ENCODE assay signal across 9 cellular contexts in the genomic region with DNA sequence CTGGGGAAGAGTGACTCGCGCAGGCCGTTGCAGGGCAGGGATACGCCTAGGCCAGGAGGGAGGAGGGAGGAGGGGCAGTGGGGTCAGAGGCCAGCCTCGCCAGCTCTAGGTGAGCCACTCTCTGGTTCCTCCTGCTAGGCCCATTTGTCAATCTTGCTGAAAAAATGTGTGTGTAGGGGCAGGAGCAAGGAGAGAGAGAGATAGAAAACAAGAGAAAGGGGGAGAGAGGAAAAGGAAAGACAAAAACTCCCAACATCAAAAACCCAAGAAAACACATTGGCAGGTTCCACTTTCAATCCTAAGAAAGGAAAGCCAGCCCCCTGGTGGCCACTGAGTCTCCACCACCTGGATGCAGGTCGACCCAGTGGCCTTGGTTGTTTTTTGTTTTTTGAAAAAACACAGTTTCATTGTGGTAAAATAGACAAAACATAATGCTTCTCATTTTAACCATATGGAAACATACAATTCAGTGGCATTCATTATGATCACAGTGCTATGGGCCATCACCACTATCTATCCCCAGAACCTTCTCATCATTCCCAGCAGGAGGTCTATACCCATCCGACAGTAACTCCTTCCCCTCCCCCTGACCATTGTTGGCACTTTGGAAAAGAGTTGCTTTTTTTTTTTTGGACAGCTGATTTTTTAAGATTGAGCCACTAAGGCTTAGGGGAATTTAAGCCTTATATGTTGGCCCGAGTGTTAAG. TPM values are rescaled to one million over a fixed set of nuclear protein-coding genes. Genes with fewer than 3 reads are reported as not detected.
DNase-seq lines count a peak whose midpoint lies in the region; ATAC-seq and TF ChIP-seq lines count a peak whose summit lies in the region.
"Had no signal": no experiment of that assay in that cellular context is flagged by ENCODE, and none has a peak within 500 bp of the region (broad histone marks: within the 10 kb centered on the region; RNA-seq: fewer than 3 reads in every experiment).

No MANE protein-coding gene starts in this region.

- H3K4me1 Mint-ChIP-seq in activated CD8-positive, alpha-beta T cell treated with anti-CD3 and anti-CD28 coated beads, Interleukin-2, amount 10 ng/mL, durations not matched to agents 7 days and 5 days (ENCODE audit: low read depth) = peaks cover 4% of the 10 kb centered on the region

- no peak overlapping the region for H2BK15ac ChIP-seq in IMR-90 (ENCODE audit: low read depth, low read length)

- no peak overlapping the region for H3K14ac ChIP-seq in IMR-90 (replicated peaks; ENCODE audit: low read depth, low read length)

- H3K79me1 ChIP-seq in IMR-90 (ENCODE audit: low read depth in 1 of 2, low read length in 2 of 2) = peaks cover 0 to 4% of the 10 kb centered on the region in 2 experiments; a peak in 1 of 4 replicates

- no peak overlapping the region for H3K23ac ChIP-seq in IMR-90 (ENCODE audit: low read depth, low read length)

- no peaks in the 10 kb centered on the region for H3K9me3 Mint-ChIP-seq in activated CD8-positive, alpha-beta T cell treated with anti-CD3 and anti-CD28 coated beads, Interleukin-2, amount 10 ng/mL, durations not matched to agents 7 days and 5 days (ENCODE audit: insufficient read depth)
- H3K9me3 Mint-ChIP-seq: activated B cell treated with CpG ODN at 0.5 μM for 24 hours had no signal

- WGBS in IMR-90 (ENCODE audit: extremely low coverage in 2 of 2, insufficient read length in 1 of 2), 2 experiments = 60% methylated on average over 2 of the region's 8 CpGs; no CpG with 5 or more reads in 1 of the 2 experiments

- TF ChIP-seq CTCF in IMR-90 (conservative IDR thresholded peaks at IDR 0.05; ENCODE audit: low read depth, low read length) = peak; percentile 64

- no TSS peak for BruUV-seq in IMR-90 (replicated peaks; lab: Mats Ljungman, UMichigan)

- no peak overlapping the region for H2AFZ ChIP-seq in IMR-90 (replicated peaks; ENCODE audit: low read length, poor library complexity)

- H4K8ac ChIP-seq in IMR-90 (ENCODE audit: low read depth in 2 of 2, low read length in 2 of 2) = no peak overlapping the region

- H3K27me3 ChIP-seq in IMR-90 (ENCODE audit: control insufficient read depth, insufficient read depth, low read length) = no peaks in the 10 kb centered on the region

- no peak overlapping the region for H3K9ac ChIP-seq in IMR-90 (ENCODE audit: low read depth, low read length)

- peaks cover 5% of the 10 kb centered on the region for H3K4me1 ChIP-seq in IMR-90 (ENCODE audit: control insufficient read depth, insufficient read depth, low read length)

- H3K4me2 ChIP-seq in IMR-90 (ENCODE audit: low read depth, low read length) = no peak overlapping the region

- ATAC-seq in IMR-90 (ENCODE audit: low read depth) (no peak), left colon (peak; percentile 35)
- no peak for ATAC-seq in activated CD8-positive, alpha-beta T cell treated with anti-CD3 and anti-CD28 coated beads, Interleukin-2, amount 10 ng/mL, durations not matched to agents 7 days and 5 days

- TF ChIP-seq RAD21 in IMR-90 (IDR thresholded peaks at IDR 0.05; ENCODE audit: low read length) = peak; percentile 53

- CTCF ChIA-PET in IMR-90 (lab: Yijun Ruan, JAX) = interaction anchor here (0.9 to 2.4 kb wide), 2 partner anchors 14 kb away, joined by 3 to 6 read pairs; no protein-coding TSS in a partner anchor
- CTCF ChIA-PET in activated CD8-positive, alpha-beta T cell treated with anti-CD3 and anti-CD28 coated beads, Interleukin-2, amount 10 ng/mL, durations not matched to agents 7 days and 5 days (lab: Charles Lee) = interaction anchor here (1.1 to 6.9 kb wide), 6 partner anchors 14 to 434 kb away, joined by 3 to 29 read pairs (median 6); partner anchors contain the start of gene MYO7A

- H3K27me3 Mint-ChIP-seq in activated CD8-positive, alpha-beta T cell treated with anti-CD3 and anti-CD28 coated beads, Interleukin-2, amount 10 ng/mL, durations not matched to agents 7 days and 5 days (ENCODE audit: low read depth) = no peaks in the 10 kb centered on the region
- H3K27me3 Mint-ChIP-seq: activated B cell treated with CpG ODN at 0.5 μM for 24 hours had no signal

- POLR2A ChIA-PET in IMR-90 (lab: Charles Lee; ENCODE audit: unreplicated experiment) = no interaction called here
- POLR2A ChIA-PET in activated CD8-positive, alpha-beta T cell treated with anti-CD3 and anti-CD28 coated beads, Interleukin-2, amount 10 ng/mL, durations not matched to agents 7 days and 5 days (lab: Charles Lee) = no interaction called here

- no peak overlapping the region for H2AK9ac ChIP-seq in IMR-90 (replicated peaks; ENCODE audit: low read depth, low read length, poor library complexity)

- no peak overlapping the region for H3K4me3 ChIP-seq in IMR-90 (ENCODE audit: insufficient read depth, low read depth, low read length)

- DNase-seq in NCI-H2196 (lab: John Stamatoyannopoulos, UW; ENCODE audit: unreplicated experiment) (peak; percentile 49), NCI-H2196 treated with DMSO at 0.1 percent for 48 hours (lab: John Stamatoyannopoulos, UW; ENCODE audit: unreplicated experiment) (no peak), IMR-90 (peak; percentile 38), left colon (peak in 1 of 2 donors; percentile 68), activated gamma-delta T cell (lab: John Stamatoyannopoulos, UW) (no peak), NCI-H2029 (lab: John Stamatoyannopoulos, UW) (no peak)
- peak; percentile 54 for DNase-seq in activated CD8-positive, alpha-beta T cell treated with anti-CD3 and anti-CD28 coated beads, Interleukin-2, amount 10 ng/mL, durations not matched to agents 7 days and 5 days
- DNase-seq in activated CD4-positive, CD25-positive, alpha-beta regulatory T cell (lab: John Stamatoyannopoulos, UW) = no peak
- DNase-seq: activated B cell treated with CpG ODN at 0.5 μM for 24 hours had no signal

- no peak overlapping the region for H3K4ac ChIP-seq in IMR-90 (ENCODE audit: low read depth, low read length)

- H3K36me3 ChIP-seq in IMR-90 (ENCODE audit: control insufficient read depth, insufficient read depth, low read length) = peaks cover 11% of the 10 kb centered on the region; the same call in 1 of the 2 replicates

- H3K36me3 Mint-ChIP-seq in activated CD8-positive, alpha-beta T cell treated with anti-CD3 and anti-CD28 coated beads, Interleukin-2, amount 10 ng/mL, durations not matched to agents 7 days and 5 days (ENCODE audit: low read depth) = no peaks in the 10 kb centered on the region

- H3K18ac ChIP-seq in IMR-90 (ENCODE audit: low read depth, low read length) = no peak overlapping the region

- dilution Hi-C loops in IMR-90 (cut with HindIII; ENCODE audit: low sequenced_read_pairs, unreplicated experiment) = no loop called here

- intact Hi-C loops in IMR-90 (cut with micrococcal nuclease) = loop anchor here (1.0 kb wide), 1 partner anchor 66 kb away; no protein-coding TSS in a partner anchor
- intact Hi-C loops in left colon (cut with DNase I, micrococcal nuclease) = no loop called here

- H2AK5ac ChIP-seq in IMR-90 (ENCODE audit: low read depth, low read length) = no peak overlapping the region

- no peak overlapping the region for H2BK120ac ChIP-seq in IMR-90 (ENCODE audit: low read depth, low read length)

- in situ Hi-C loops in IMR-90 (cut with MboI; ENCODE audit: low sequenced_read_pairs) = no loop called here

- H2BK5ac ChIP-seq in IMR-90 (ENCODE audit: low read depth, low read length, poor library complexity, severe bottlenecking) = no peak overlapping the region

- H4K5ac ChIP-seq in IMR-90 (ENCODE audit: low read depth, low read length) = no peak overlapping the region

- no peak overlapping the region for H4K91ac ChIP-seq in IMR-90 (ENCODE audit: insufficient read depth, low read depth, low read length)

- no peak overlapping the region for H2BK20ac ChIP-seq in IMR-90 (ENCODE audit: low read depth, low read length)

- H3K4me3 Mint-ChIP-seq in activated CD8-positive, alpha-beta T cell treated with anti-CD3 and anti-CD28 coated beads, Interleukin-2, amount 10 ng/mL, durations not matched to agents 7 days and 5 days = no peak overlapping the region
- H3K4me3 Mint-ChIP-seq: activated B cell treated with CpG ODN at 0.5 μM for 24 hours had no signal

- H3K9me1 ChIP-seq in IMR-90 (ENCODE audit: insufficient read depth, low read length) = peaks cover 3% of the 10 kb centered on the region; the same call in 1 of the 2 replicates

- H3K27ac Mint-ChIP-seq in activated CD8-positive, alpha-beta T cell treated with anti-CD3 and anti-CD28 coated beads, Interleukin-2, amount 10 ng/mL, durations not matched to agents 7 days and 5 days = no peak overlapping the region
- H3K27ac Mint-ChIP-seq: activated B cell treated with CpG ODN at 0.5 μM for 24 hours had no signal

- H3K9me3 ChIP-seq in IMR-90 (ENCODE audit: control insufficient read depth, insufficient read depth, low read length) = no peaks in the 10 kb centered on the region

- no peak overlapping the region for H3K56ac ChIP-seq in IMR-90 (ENCODE audit: extremely low read depth, insufficient read depth, low read length)

- no peak overlapping the region for H3K27ac ChIP-seq in IMR-90 (ENCODE audit: insufficient read depth, low read length)

- TF ChIP-seq POLR2A in IMR-90 (IDR thresholded peaks at IDR 0.05; ENCODE audit: low read depth, low read length) = no peak

- no peaks in the 10 kb centered on the region; the same call in 1 of the 2 replicates for H4K20me1 ChIP-seq in IMR-90 (ENCODE audit: insufficient read depth, low read length)

TF ChIP-seq in IMR-90, 13 proteins besides CTCF, POLR2A, EP300 and RAD21 (continues in another document):
- TF ChIP-seq RFX5 (IDR thresholded peaks at IDR 0.05; ENCODE audit: low read depth, low read length) = no peak

RNA-seq across cellular contexts. Expression of gene OMP, which starts 10.9 kb away (rescaled TPM):
- total RNA-seq in IMR-90 (2012; rRNA removed) (not detected in 2 replicates), left colon (10 to 100 TPM in 1 of 2 donors, 1 to 10 TPM in 1; 7.1 to 11.9 TPM)
- 0.27 and 0.46 TPM in 2 replicates for polyA plus RNA-seq in IMR-90 (2012; rRNA removed)
- polyA plus RNA-seq in IMR-90 (2012; cell fraction: cytosol; rRNA removed) = 0.19 TPM in 1 of 2 replicates, not detected in the other
- polyA plus RNA-seq in IMR-90 (2012; cell fraction: nucleus; rRNA removed; ENCODE audit: low replicate concordance) = 0.71 and 1.6 TPM in 2 replicates
- total RNA-seq in activated CD8-positive, alpha-beta T cell treated with anti-CD3 and anti-CD28 coated beads, Interleukin-2, amount 10 ng/mL, durations not matched to agents 7 days and 5 days = not detected
- total RNA-seq: activated B cell treated with CpG ODN at 0.5 μM for 24 hours had no signal

RNA-seq across cellular contexts. Expression of gene MYO7A, which starts 14.5 kb away (rescaled TPM):
- total RNA-seq in IMR-90 (2012; rRNA removed) = under 0.01 TPM in 1 of 2 replicates, not detected in the other
- polyA plus RNA-seq in IMR-90 (2012; rRNA removed) = 0.01 and 0.02 TPM in 2 replicates
- 0.02 and 0.05 TPM in 2 replicates for polyA plus RNA-seq in IMR-90 (2012; cell fraction: cytosol; rRNA removed)
- polyA plus RNA-seq in IMR-90 (2012; cell fraction: nucleus; rRNA removed; ENCODE audit: low replicate concordance) = 0.23 and 0.24 TPM in 2 replicates
- total RNA-seq in activated CD8-positive, alpha-beta T cell treated with anti-CD3 and anti-CD28 coated beads, Interleukin-2, amount 10 ng/mL, durations not matched to agents 7 days and 5 days = not detected
- 1 to 10 TPM; 4.8 to 5.8 TPM for total RNA-seq in left colon

RNA-seq across cellular contexts. Expression of gene CAPN5, which starts 46.8 kb away (rescaled TPM):
- total RNA-seq in IMR-90 (2012; rRNA removed) (8.1 TPM in 2 replicates), left colon (100 to 1,000 TPM; 219 to 339 TPM)
- 24.0 and 26.9 TPM in 2 replicates for polyA plus RNA-seq in IMR-90 (2012; rRNA removed)
- 13.0 and 28.2 TPM in 2 replicates for polyA plus RNA-seq in IMR-90 (2012; cell fraction: cytosol; rRNA removed)
- 72.1 and 107 TPM in 2 replicates for polyA plus RNA-seq in IMR-90 (2012; cell fraction: nucleus; rRNA removed; ENCODE audit: low replicate concordance)
- 1 to 10 TPM; 1.0 to 1.4 TPM for total RNA-seq in activated CD8-positive, alpha-beta T cell treated with anti-CD3 and anti-CD28 coated beads, Interleukin-2, amount 10 ng/mL, durations not matched to agents 7 days and 5 days

Comparison
In these comparisons a context has a peak if more than half of its experiments do, and no peak if none do; other contexts are left out.
1. DNase-seq: peak in NCI-H2196 (single experiment), IMR-90 (single experiment) and activated CD8-positive, alpha-beta T cell treated with anti-CD3 and anti-CD28 coated beads, Interleukin-2, amount 10 ng/mL, durations not matched to agents 7 days and 5 days (single experiment); none in NCI-H2196 treated with DMSO at 0.1 percent for 48 hours (single experiment), activated gamma-delta T cell (single experiment), activated CD4-positive, CD25-positive, alpha-beta regulatory T cell (0 of 4) and NCI-H2029 (single experiment).
2. RNA of gene CAPN5, which starts 46.8 kb away (total RNA-seq): 219 to 339 TPM in left colon; 8.1 TPM in IMR-90 and 1.0 to 1.4 TPM in activated CD8-positive, alpha-beta T cell treated with anti-CD3 and anti-CD28 coated beads, Interleukin-2, amount 10 ng/mL, durations not matched to agents 7 days and 5 days; every median in the first group is over 10 times any median in the second.